In the genomic region with DNA sequence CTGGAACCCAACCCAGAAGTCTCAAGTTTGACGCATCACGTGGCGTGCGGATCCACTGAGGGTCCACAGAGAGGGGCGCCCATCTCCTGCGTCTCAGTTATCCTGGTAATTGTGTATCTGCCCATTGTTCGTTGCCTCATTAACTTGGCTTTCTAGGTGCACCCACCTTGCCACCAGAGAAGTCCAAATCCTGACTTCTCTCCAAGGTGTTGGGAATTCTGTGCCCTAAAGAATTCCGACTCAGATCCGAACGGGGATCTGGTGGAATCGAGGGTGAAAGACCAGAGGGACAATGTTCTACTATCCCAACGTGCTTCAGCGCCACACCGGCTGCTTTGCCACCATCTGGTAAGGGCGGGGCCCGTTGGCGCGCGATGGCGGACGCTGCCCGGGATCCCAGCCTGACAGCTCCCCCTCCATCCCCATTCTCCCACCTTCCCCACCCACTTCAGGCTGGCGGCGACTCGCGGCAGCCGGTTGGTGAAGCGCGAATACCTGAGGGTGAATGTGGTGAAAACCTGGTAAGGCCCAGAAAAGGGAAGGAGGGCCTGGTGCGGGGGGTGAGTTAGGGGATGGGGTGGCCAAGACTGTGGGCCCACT, we compare ENCODE assay signal across 1 cellular context.
TF ChIP-seq lines count a peak whose summit lies in the region.

No MANE protein-coding gene starts in this region.

TF ChIP-seq in HepG2, 621 proteins besides CTCF, POLR2A, EP300 and RAD21:
- TF ChIP-seq SMC3 (IDR thresholded peaks at IDR 0.05; ENCODE audit: low read length) = no peak
- no peak for TF ChIP-seq NFE2 (CRISPR knock-in tag; IDR thresholded peaks at IDR 0.05)
- no peak for TF ChIP-seq ZSCAN20 (CRISPR knock-in tag; IDR thresholded peaks at IDR 0.05; ENCODE audit: borderline replicate concordance)
- TF ChIP-seq PAWR (CRISPR knock-in tag; IDR thresholded peaks at IDR 0.05; ENCODE audit: borderline replicate concordance) = no peak
- TF ChIP-seq, protein P1, sequence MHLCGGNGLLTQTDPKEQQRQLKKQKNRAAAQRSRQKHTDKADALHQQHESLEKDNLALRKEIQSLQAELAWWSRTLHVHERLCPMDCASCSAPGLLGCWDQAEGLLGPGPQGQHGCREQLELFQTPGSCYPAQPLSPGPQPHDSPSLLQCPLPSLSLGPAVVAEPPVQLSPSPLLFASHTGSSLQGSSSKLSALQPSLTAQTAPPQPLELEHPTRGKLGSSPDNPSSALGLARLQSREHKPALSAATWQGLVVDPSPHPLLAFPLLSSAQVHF (CRISPR knock-in tag; IDR thresholded peaks at IDR 0.05) = no peak
- no peak for TF ChIP-seq ZNF256 (CRISPR knock-in tag; conservative IDR thresholded peaks at IDR 0.05)
- TF ChIP-seq ZNF878 (CRISPR knock-in tag; IDR thresholded peaks at IDR 0.05) = no peak
- peak; percentile 38 for TF ChIP-seq AGO2 (optimal IDR thresholded peaks at IDR 0.05; ENCODE audit: low read depth, low read length)
- peak; percentile 62 for TF ChIP-seq HNRNPK (IDR thresholded peaks at IDR 0.05; ENCODE audit: low read depth, low read length, poor library complexity, severe bottlenecking)
- no peak for TF ChIP-seq BRD4 (CRISPR knock-in tag; IDR thresholded peaks at IDR 0.05)
- no peak for TF ChIP-seq TRIM24 (CRISPR knock-in tag; IDR thresholded peaks at IDR 0.05)
- no peak for TF ChIP-seq ZNF224 (CRISPR knock-in tag; IDR thresholded peaks at IDR 0.05)
- TF ChIP-seq ZNF768 (CRISPR knock-in tag; IDR thresholded peaks at IDR 0.05) = 0 out of 2 replicates have a peak, but pooled peaks have one; percentile 22
- no peak for TF ChIP-seq MZF1 (CRISPR knock-in tag; IDR thresholded peaks at IDR 0.05; ENCODE audit: borderline replicate concordance)
- TF ChIP-seq DNMT1 (CRISPR knock-in tag; IDR thresholded peaks at IDR 0.05) = 0 out of 2 replicates have a peak, but pooled peaks have one; percentile 17
TF ChIP-seq in HepG2: peak in this region for 4.
